ENCODE assay signal across 14 cellular contexts in the genomic region with DNA sequence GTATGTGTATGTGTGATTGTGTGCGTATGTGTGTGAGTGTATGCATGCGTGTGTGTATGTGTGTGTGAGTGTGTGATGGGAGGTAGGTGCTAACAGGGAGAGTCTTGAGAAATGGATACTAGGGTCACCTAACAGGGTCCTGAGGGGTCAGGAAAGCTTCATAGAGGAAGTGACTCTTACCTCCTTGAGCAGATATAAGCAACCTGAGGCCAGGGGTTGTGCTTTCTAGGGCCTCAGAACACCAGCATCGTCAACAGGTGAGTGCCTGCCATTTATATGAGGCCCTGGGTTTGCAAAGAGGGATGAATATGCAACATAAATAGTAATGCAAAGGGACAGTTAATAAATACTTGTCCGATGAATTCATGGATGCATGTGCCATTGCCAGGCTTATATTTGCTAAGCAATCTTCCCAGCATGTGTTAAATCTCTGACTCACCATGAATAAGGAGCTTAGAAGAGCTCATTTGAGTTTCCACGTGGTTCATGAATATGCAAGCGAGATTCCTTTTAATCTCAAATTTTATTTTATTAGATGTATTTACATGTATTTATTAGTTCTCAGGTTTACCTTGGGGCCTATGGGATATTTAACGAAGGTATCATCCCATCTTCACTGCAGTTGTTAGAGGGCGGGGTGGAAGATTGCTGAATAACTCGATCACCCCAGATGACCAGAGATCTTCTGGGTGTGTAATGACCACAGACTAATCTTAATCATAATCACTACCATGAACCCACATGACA.
DNase-seq lines count a peak whose midpoint lies in the region; ATAC-seq and TF ChIP-seq lines count a peak whose summit lies in the region.
"Had no signal": no experiment of that assay in that cellular context is flagged by ENCODE, and none has a peak within 500 bp of the region (broad histone marks: within the 10 kb centered on the region; RNA-seq: fewer than 3 reads in every experiment).

No MANE protein-coding gene starts in this region.

- no peak overlapping the region for H3K4me3 ChIP-seq in skeletal muscle cell (ENCODE audit: low read depth, low read length)
- H3K4me3 ChIP-seq: sigmoid colon had no signal

- H3K27ac Mint-ChIP-seq in chondrocyte (ENCODE audit: unreplicated experiment): peak overlapping the region; percentile 10
- H3K27ac Mint-ChIP-seq: activated CD8-positive, alpha-beta memory T cell treated with anti-CD3 and anti-CD28 coated beads, Interleukin-2, amount 10 ng/mL, durations not matched to agents 7 days and 5 days had no signal

- no peaks in the 10 kb centered on the region for H3K9me3 Mint-ChIP-seq in chondrocyte (ENCODE audit: low read depth)
- H3K9me3 Mint-ChIP-seq: brain had no signal

- no peak for ATAC-seq in GM21717 (IDR thresholded peaks at IDR 0.05; ENCODE audit: unreplicated experiment)
- ATAC-seq: activated CD8-positive, alpha-beta memory T cell treated with anti-CD3 and anti-CD28 coated beads, Interleukin-2, amount 10 ng/mL, durations not matched to agents 7 days and 5 days; HepG2 had no signal

- H3K4me3 Mint-ChIP-seq in chondrocyte (ENCODE audit: unreplicated experiment): no peak overlapping the region
- H3K4me3 Mint-ChIP-seq: activated CD8-positive, alpha-beta memory T cell treated with anti-CD3 and anti-CD28 coated beads, Interleukin-2, amount 10 ng/mL, durations not matched to agents 7 days and 5 days; brain had no signal

- no peaks in the 10 kb centered on the region for H3K36me3 Mint-ChIP-seq in chondrocyte (ENCODE audit: low read depth)
- H3K36me3 Mint-ChIP-seq: activated CD8-positive, alpha-beta memory T cell treated with anti-CD3 and anti-CD28 coated beads, Interleukin-2, amount 10 ng/mL, durations not matched to agents 7 days and 5 days; brain had no signal

- TF ChIP-seq CTCF in chondrocyte (IDR thresholded peaks at IDR 0.05): no peak

- H3K27me3 Mint-ChIP-seq in chondrocyte (ENCODE audit: low read depth): no peaks in the 10 kb centered on the region
- H3K27me3 Mint-ChIP-seq: activated CD8-positive, alpha-beta memory T cell treated with anti-CD3 and anti-CD28 coated beads, Interleukin-2, amount 10 ng/mL, durations not matched to agents 7 days and 5 days had no signal

- H3K4me1 Mint-ChIP-seq in chondrocyte (ENCODE audit: low read depth): peaks cover 7% of the 10 kb centered on the region
- H3K4me1 Mint-ChIP-seq: activated CD8-positive, alpha-beta memory T cell treated with anti-CD3 and anti-CD28 coated beads, Interleukin-2, amount 10 ng/mL, durations not matched to agents 7 days and 5 days had no signal

- peak in 2 of 3 experiments; percentile 44 to 87 for DNase-seq in NCI-H1417 (lab: John Stamatoyannopoulos, UW)
- DNase-seq in NCI-H1417 treated with DMSO at 0.1 percent for 48 hours (lab: John Stamatoyannopoulos, UW): no peak
- peak; percentile 76 for DNase-seq in NCI-H345 (lab: John Stamatoyannopoulos, UW)
- no peak for DNase-seq in chondrocyte (ENCODE audit: low spot score)
- peak; percentile 69 for DNase-seq in skeletal muscle cell (ENCODE audit: low read depth)
- no peak for DNase-seq in KG1 (lab: John Stamatoyannopoulos, UW)
- no peak for DNase-seq in NOMO-1 treated with dmso at 0.1 percent for 144 hours (lab: John Stamatoyannopoulos, UW; ENCODE audit: unreplicated experiment)
- DNase-seq: activated CD8-positive, alpha-beta memory T cell treated with anti-CD3 and anti-CD28 coated beads, Interleukin-2, amount 10 ng/mL, durations not matched to agents 7 days and 5 days; mesendoderm; NCI-H526 treated with DMSO at 0.1 percent for 48 hours; sigmoid colon had no signal

Comparison
In these comparisons a context has a peak if more than half of its experiments do, and no peak if none do; other contexts are left out.
1. DNase-seq: peak in NCI-H1417 (2 of 3), NCI-H345 (single experiment) and skeletal muscle cell (single experiment); none in NCI-H1417 treated with DMSO at 0.1 percent for 48 hours (single experiment), chondrocyte (single experiment), KG1 (single experiment) and NOMO-1 treated with dmso at 0.1 percent for 144 hours (single experiment).